ENCODE assay signal across 11 cellular contexts in genomic region chrX:135340827-135341226, GRCh38. TPM values are rescaled to one million over a fixed set of nuclear protein-coding genes. Genes with fewer than 3 reads are reported as not detected.
DNase-seq lines count a peak whose midpoint lies in the region; ATAC-seq and TF ChIP-seq lines count a peak whose summit lies in the region.
"Had no signal": no experiment of that assay in that cellular context is flagged by ENCODE, and none has a peak within 500 bp of the region (broad histone marks: within the 10 kb centered on the region; RNA-seq: fewer than 3 reads in every experiment).

No MANE protein-coding gene starts in this region.

- no peaks in the 10 kb centered on the region for H3K9me3 ChIP-seq in MG63

- peaks cover 4% of the 10 kb centered on the region for H3K36me3 Mint-ChIP-seq in activated naive CD8-positive, alpha-beta T cell treated with anti-CD3 and anti-CD28 coated beads, Interleukin-2, amount 50 U/mL, for 24 hours (ENCODE audit: low read depth)
- peaks cover 11% of the 10 kb centered on the region for H3K36me3 Mint-ChIP-seq in memory B cell

- H3K9me3 Mint-ChIP-seq in activated naive CD8-positive, alpha-beta T cell treated with anti-CD3 and anti-CD28 coated beads, Interleukin-2, amount 50 U/mL, for 24 hours = no peaks in the 10 kb centered on the region
- H3K9me3 Mint-ChIP-seq in memory B cell = peaks cover 1% of the 10 kb centered on the region

- H3K27me3 Mint-ChIP-seq in activated naive CD8-positive, alpha-beta T cell treated with anti-CD3 and anti-CD28 coated beads, Interleukin-2, amount 50 U/mL, for 24 hours = no peaks in the 10 kb centered on the region
- H3K27me3 Mint-ChIP-seq in memory B cell = no peaks in the 10 kb centered on the region

- no peaks in the 10 kb centered on the region for H3K36me3 ChIP-seq in MG63
- H3K36me3 ChIP-seq: cardiac muscle cell had no signal

- H3K27me3 ChIP-seq in MG63 = no peaks in the 10 kb centered on the region
- H3K27me3 ChIP-seq: cardiac muscle cell had no signal

- peak overlapping the region; percentile 51 for H3K4me3 Mint-ChIP-seq in activated naive CD8-positive, alpha-beta T cell treated with anti-CD3 and anti-CD28 coated beads, Interleukin-2, amount 50 U/mL, for 24 hours
- H3K4me3 Mint-ChIP-seq in memory B cell = peak overlapping the region; percentile 27

- DNase-seq in AG20443 (ENCODE audit: low spot score) = peak; percentile 35
- no peak for DNase-seq in HFF-Myc (ENCODE audit: extremely low read depth, low read depth)
- no peak for DNase-seq in activated naive CD8-positive, alpha-beta T cell treated with anti-CD3 and anti-CD28 coated beads, Interleukin-2, amount 50 U/mL, for 24 hours
- DNase-seq in memory B cell (ENCODE audit: low spot score in 2 of 2) = no peak
- no peak for DNase-seq in A172 (ENCODE audit: low spot score)
- DNase-seq in GM19240 (ENCODE audit: insufficient read length, low spot score) = no peak
- no peak for DNase-seq in MG63
- no peak for DNase-seq in RWPE1 (ENCODE audit: low spot score)

- H3K27ac Mint-ChIP-seq in activated naive CD8-positive, alpha-beta T cell treated with anti-CD3 and anti-CD28 coated beads, Interleukin-2, amount 50 U/mL, for 24 hours = no peak overlapping the region
- no peak overlapping the region for H3K27ac Mint-ChIP-seq in memory B cell

- peaks cover 61% of the 10 kb centered on the region for H3K4me1 Mint-ChIP-seq in activated naive CD8-positive, alpha-beta T cell treated with anti-CD3 and anti-CD28 coated beads, Interleukin-2, amount 50 U/mL, for 24 hours
- peaks cover 45% of the 10 kb centered on the region for H3K4me1 Mint-ChIP-seq in memory B cell

- no peak overlapping the region for H3K27ac ChIP-seq in RWPE1
- H3K27ac ChIP-seq: cardiac muscle cell had no signal

- CTCF ChIA-PET in RWPE1 (lab: Yijun Ruan, JAX) = no interaction called here

- no peak for ATAC-seq in activated naive CD8-positive, alpha-beta T cell treated with anti-CD3 and anti-CD28 coated beads, Interleukin-2, amount 50 U/mL, for 24 hours
- ATAC-seq in memory B cell (ENCODE audit: low read depth) = no peak

- TF ChIP-seq CTCF in HFF-Myc (IDR thresholded peaks at IDR 0.05; ENCODE audit: low read depth, low read length, missing control alignments) (no peak), RWPE1 (conservative IDR thresholded peaks at IDR 0.05; ENCODE audit: low read depth) (no peak)

- POLR2A ChIA-PET in RWPE1 (lab: Yijun Ruan, JAX; ENCODE audit: low non-redundant PET) = no interaction called here

- H3K4me3 ChIP-seq in HFF-Myc (replicated peaks; ENCODE audit: low read depth, low read length) (peak overlapping the region; percentile 62), MG63 (no peak overlapping the region)
- H3K4me3 ChIP-seq: cardiac muscle cell had no signal

RNA-seq across cellular contexts. Expression of gene ZNF75D, which starts 3.1 kb away (rescaled TPM):
- total RNA-seq in A172 (2014; rRNA removed; shearing (Covaris generic)) = 1.4 and 3.2 TPM in 2 replicates
- total RNA-seq in MG63 (2014; rRNA removed; shearing (Covaris generic); ENCODE audit: low replicate concordance) = 3.9 and 12.7 TPM in 2 replicates

RNA-seq across cellular contexts. Expression of gene ZNF449, which starts 3.8 kb away (rescaled TPM):
- 3.0 and 3.2 TPM in 2 replicates for total RNA-seq in A172 (2014; rRNA removed; shearing (Covaris generic))
- 1.8 and 5.2 TPM in 2 replicates for total RNA-seq in MG63 (2014; rRNA removed; shearing (Covaris generic); ENCODE audit: low replicate concordance)

RNA-seq across cellular contexts. Expression of gene ETDC, which starts 31.5 kb away (rescaled TPM):
- not detected in 2 replicates for total RNA-seq in A172 (2014; rRNA removed; shearing (Covaris generic))
- total RNA-seq in MG63 (2014; rRNA removed; shearing (Covaris generic); ENCODE audit: low replicate concordance) = not detected in 2 replicates
- total RNA-seq: cardiac muscle cell, LHCN-M2, mononuclear cell had no signal
